11 cellular contexts compared by ENCODE assay signal in the genomic region with DNA sequence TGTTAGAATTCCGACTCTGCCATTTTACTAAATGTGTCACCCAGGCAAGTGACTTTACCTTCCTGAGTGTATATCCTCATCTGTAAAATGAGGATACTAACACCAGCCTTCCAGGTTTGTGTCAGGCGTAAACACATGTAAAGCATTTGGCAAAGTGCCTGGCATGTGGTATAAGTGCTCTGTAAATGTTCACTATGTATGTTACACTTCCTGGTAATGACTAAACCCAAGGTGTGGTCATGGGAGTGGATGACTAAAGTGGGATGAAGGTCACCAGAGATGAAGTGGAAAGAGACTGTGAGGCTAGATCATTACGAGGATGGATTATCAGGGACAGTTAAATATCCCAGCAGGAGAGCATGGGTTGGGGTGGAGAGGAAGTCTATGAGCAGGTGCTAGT. TPM values are rescaled to one million over a fixed set of nuclear protein-coding genes. Genes with fewer than 3 reads are reported as not detected.
DNase-seq lines count a peak whose midpoint lies in the region; ATAC-seq and FAIRE-seq lines count a peak whose summit lies in the region.
"Had no signal": no experiment of that assay in that cellular context is flagged by ENCODE, and none has a peak within 500 bp of the region (broad histone marks: within the 10 kb centered on the region; RNA-seq: fewer than 3 reads in every experiment).

No MANE protein-coding gene starts in this region.

- peaks cover 0 to 33% (median 0%) of the 10 kb centered on the region in 3 experiments for H3K27me3 ChIP-seq in neuronal stem cell (ENCODE audit: control insufficient read depth in 3 of 3, insufficient read depth in 3 of 3, low read depth in 1 of 3, low read length in 3 of 3)

- no peak overlapping the region for H2BK5ac ChIP-seq in neuronal stem cell (ENCODE audit: low read length)

- H2AFZ ChIP-seq in neuronal stem cell (ENCODE audit: low read length): no peak overlapping the region

- H2BK15ac ChIP-seq in neuronal stem cell (ENCODE audit: low read length): no peak overlapping the region

- no peaks in the 10 kb centered on the region for H3K4me1 ChIP-seq in neuronal stem cell (ENCODE audit: control insufficient read depth in 2 of 2, insufficient read depth in 1 of 2, low read depth in 1 of 2, low read length in 2 of 2)

- no peak overlapping the region for H3K27ac Mint-ChIP-seq in stimulated activated naive B cell treated with anti-CD40 and anti-IgM and Interleukin-4, amounts not matched to agents 10 μg/mL and 1 μg/mL and 100 μg/mL, for 72 hours

- no peak overlapping the region for H3K4me3 ChIP-seq in neuronal stem cell (ENCODE audit: low read length in 2 of 2)

- H2AK5ac ChIP-seq in neuronal stem cell (ENCODE audit: low read depth, low read length): no peak overlapping the region

- no peak overlapping the region for H3K18ac ChIP-seq in neuronal stem cell (ENCODE audit: low read length)

- H4K91ac ChIP-seq in neuronal stem cell (ENCODE audit: low read depth, low read length, poor library complexity): no peak overlapping the region

- H4K8ac ChIP-seq in neuronal stem cell (ENCODE audit: low read depth, low read length): no peak overlapping the region

- no CpG with 5 or more reads among the region's 3 CpGs for WGBS in neuronal stem cell (ENCODE audit: extremely low coverage in 2 of 2, insufficient read length in 2 of 2, insufficient replicate concordance in 1 of 2), 2 donors

- H3K9ac ChIP-seq in neuronal stem cell (ENCODE audit: low read depth, low read length, poor library complexity): no peak overlapping the region

- H3K23ac ChIP-seq in neuronal stem cell (ENCODE audit: low read depth, low read length, poor library complexity): no peak overlapping the region

- FAIRE-seq in colon (lab: Jason Lieb, UNC): peak; percentile 18

- no peak overlapping the region for H3K4me2 ChIP-seq in neuronal stem cell (ENCODE audit: insufficient read depth, low read length, poor library complexity, severe bottlenecking)

- peaks cover 0 to 3% of the 10 kb centered on the region in 2 donors for H3K36me3 ChIP-seq in neuronal stem cell (replicated peaks in 1 of 2; ENCODE audit: control insufficient read depth in 2 of 2, insufficient read depth in 2 of 2, low read length in 2 of 2)

- ATAC-seq in stimulated activated naive B cell treated with anti-CD40 and anti-IgM and Interleukin-4, amounts not matched to agents 10 μg/mL and 1 μg/mL and 100 μg/mL, for 72 hours (replicated peaks): peak; percentile 53 to 62
- no peak for ATAC-seq in HG03460 (IDR thresholded peaks at IDR 0.05; ENCODE audit: unreplicated experiment)
- ATAC-seq in HG03139 (IDR thresholded peaks at IDR 0.05; ENCODE audit: unreplicated experiment): no peak

- H3K4me3 Mint-ChIP-seq in stimulated activated naive B cell treated with anti-CD40 and anti-IgM and Interleukin-4, amounts not matched to agents 10 μg/mL and 1 μg/mL and 100 μg/mL, for 72 hours: no peak overlapping the region

- no peak overlapping the region for H3K14ac ChIP-seq in neuronal stem cell (ENCODE audit: low read length)

- peaks cover 2 to 5% of the 10 kb centered on the region in 2 donors for H3K9me3 ChIP-seq in neuronal stem cell (replicated peaks in 1 of 2; ENCODE audit: control insufficient read depth in 2 of 2, insufficient read depth in 1 of 2, low read depth in 1 of 2, low read length in 2 of 2)

- peaks cover 0 to 4% of the 10 kb centered on the region in 2 donors for H3K9me3 Mint-ChIP-seq in stimulated activated naive B cell treated with anti-CD40 and anti-IgM and Interleukin-4, amounts not matched to agents 10 μg/mL and 1 μg/mL and 100 μg/mL, for 72 hours

- H3K79me1 ChIP-seq in neuronal stem cell (ENCODE audit: low read depth, low read length): peaks cover 1% of the 10 kb centered on the region

- no peak overlapping the region for H2BK120ac ChIP-seq in neuronal stem cell (ENCODE audit: low read depth, low read length)

- H3K27ac ChIP-seq in neuronal stem cell (replicated peaks; ENCODE audit: low read length): no peak overlapping the region
- H3K27ac ChIP-seq: C4-2B had no signal

- no peak overlapping the region for H2BK12ac ChIP-seq in neuronal stem cell (ENCODE audit: low read length)

- peaks cover 12 to 16% of the 10 kb centered on the region in 2 donors for H3K36me3 Mint-ChIP-seq in stimulated activated naive B cell treated with anti-CD40 and anti-IgM and Interleukin-4, amounts not matched to agents 10 μg/mL and 1 μg/mL and 100 μg/mL, for 72 hours

- DNase-seq in activated CD4-positive, alpha-beta T cell treated with anti-CD3 and anti-CD28 coated beads for 48 hours: peak; percentile 51
- DNase-seq in activated CD4-positive, alpha-beta T cell treated with anti-CD3 and anti-CD28 coated beads for 1 hour: no peak
- DNase-seq in NCI-H2196 treated with DMSO at 0.1 percent for 48 hours (lab: John Stamatoyannopoulos, UW; ENCODE audit: unreplicated experiment) (peak; percentile 54), neuronal stem cell (ENCODE audit: low spot score) (no peak)
- DNase-seq in stimulated activated naive B cell treated with anti-CD40 and anti-IgM and Interleukin-4, amounts not matched to agents 10 μg/mL and 1 μg/mL and 100 μg/mL, for 72 hours: no peak
- DNase-seq: activated gamma-delta T cell treated with Interleukin-2 at 50 U/mL for 16 hours, NCI-H526 treated with DMSO at 0.1 percent for 48 hours had no signal

- H3K4me1 Mint-ChIP-seq in stimulated activated naive B cell treated with anti-CD40 and anti-IgM and Interleukin-4, amounts not matched to agents 10 μg/mL and 1 μg/mL and 100 μg/mL, for 72 hours: peaks cover 21 to 36% of the 10 kb centered on the region in 2 donors

- no peak overlapping the region for H3K4ac ChIP-seq in neuronal stem cell (ENCODE audit: low read length)

- H3K27me3 Mint-ChIP-seq in stimulated activated naive B cell treated with anti-CD40 and anti-IgM and Interleukin-4, amounts not matched to agents 10 μg/mL and 1 μg/mL and 100 μg/mL, for 72 hours: no peaks in the 10 kb centered on the region

RNA-seq across cellular contexts. Expression of gene DEDD2, which starts 25.6 kb away (rescaled TPM):
- polyA plus RNA-seq in neuronal stem cell (2013, experiment 1 of 2): 29.2 TPM
- 27.6 TPM for polyA plus RNA-seq in neuronal stem cell (2013, experiment 2 of 2)

RNA-seq across cellular contexts. Expression of gene ZNF526, which starts 28.3 kb away (rescaled TPM):
- 5.4 TPM for polyA plus RNA-seq in neuronal stem cell (2013, experiment 1 of 2)
- polyA plus RNA-seq in neuronal stem cell (2013, experiment 2 of 2): 5.2 TPM

RNA-seq across cellular contexts. Expression of gene GSK3A, which starts 50.5 kb away (rescaled TPM):
- 67.3 TPM for polyA plus RNA-seq in neuronal stem cell (2013, experiment 1 of 2)
- 64.6 TPM for polyA plus RNA-seq in neuronal stem cell (2013, experiment 2 of 2)

RNA-seq across cellular contexts. Expression of gene POU2F2, which starts 59.6 kb away (rescaled TPM):
- 2.4 TPM for polyA plus RNA-seq in neuronal stem cell (2013, experiment 1 of 2)
- polyA plus RNA-seq in neuronal stem cell (2013, experiment 2 of 2): 2.5 TPM

Comparison
In these comparisons a context has a peak if more than half of its experiments do, and no peak if none do; other contexts are left out.
1. DNase-seq: peak in activated CD4-positive, alpha-beta T cell treated with anti-CD3 and anti-CD28 coated beads for 48 hours (single experiment) and NCI-H2196 treated with DMSO at 0.1 percent for 48 hours (single experiment); none in activated CD4-positive, alpha-beta T cell treated with anti-CD3 and anti-CD28 coated beads for 1 hour (single experiment), stimulated activated naive B cell treated with anti-CD40 and anti-IgM and Interleukin-4, amounts not matched to agents 10 μg/mL and 1 μg/mL and 100 μg/mL, for 72 hours (single experiment) and neuronal stem cell (single experiment).
2. ATAC-seq: peak in stimulated activated naive B cell treated with anti-CD40 and anti-IgM and Interleukin-4, amounts not matched to agents 10 μg/mL and 1 μg/mL and 100 μg/mL, for 72 hours (2 of 2); none in HG03460 (single experiment) and HG03139 (single experiment).